Comparison of ENCODE assay signal across 8 cellular contexts in the genomic region with DNA sequence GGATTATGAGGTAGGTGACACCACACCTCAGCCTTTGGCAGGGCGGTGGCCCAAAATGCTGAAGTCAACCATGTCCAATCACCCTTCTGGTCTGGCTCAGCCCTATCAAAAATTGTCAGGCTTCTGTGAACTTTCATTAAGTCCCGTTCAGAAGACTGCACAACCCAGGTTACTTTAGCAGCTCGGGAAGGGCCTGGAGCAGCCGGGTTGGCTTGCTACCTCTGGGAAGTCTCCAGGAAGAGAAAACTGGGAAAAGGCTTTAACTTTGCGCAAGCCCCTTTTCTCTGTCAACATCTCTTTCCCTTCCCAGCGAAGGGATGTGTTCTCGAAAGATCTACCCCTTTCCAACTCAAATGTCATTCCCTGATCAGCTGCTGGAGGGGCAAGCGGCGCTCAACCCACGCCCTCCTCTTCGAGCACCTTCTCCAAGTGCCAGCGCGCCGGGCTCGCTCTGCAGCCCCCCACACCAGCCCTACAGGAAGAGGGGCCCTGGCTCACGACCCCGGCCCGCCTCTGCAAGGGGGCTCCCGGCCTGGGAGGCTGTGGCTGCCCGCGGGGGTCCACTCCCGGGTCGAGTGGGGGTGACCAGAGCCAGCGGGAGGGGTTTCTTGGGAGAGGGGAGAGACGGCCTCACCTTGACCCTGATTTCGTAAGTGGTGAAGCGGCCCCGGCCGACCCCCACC. TPM values are rescaled to one million over a fixed set of nuclear protein-coding genes. Genes with fewer than 3 reads are reported as not detected.
A peak's percentile ranks its signal among the peaks of the same experiment; 100 is the strongest.
DNase-seq lines count a peak whose midpoint lies in the region; ATAC-seq, FAIRE-seq and TF ChIP-seq lines count a peak whose summit lies in the region.

No MANE protein-coding gene starts in this region.

- H3K4ac ChIP-seq in H1 (replicated peaks; ENCODE audit: insufficient read length, low read depth, low read length): no peak overlapping the region

- H3K18ac ChIP-seq in H1 (ENCODE audit: extremely low read depth, low read length): no peak overlapping the region

- no peak for TF ChIP-seq CTCF in GM23338 (conservative IDR thresholded peaks at IDR 0.05; ENCODE audit: low read depth in 2 of 2)
- TF ChIP-seq CTCF in activated B cell treated with CpG ODN at 0.5 μM for 24 hours (IDR thresholded peaks at IDR 0.05): no peak
- TF ChIP-seq CTCF in H1 (IDR thresholded peaks at IDR 0.05; ENCODE audit: control extremely low read depth in 1 of 3, insufficient read depth in 1 of 3, low read depth in 1 of 3, low read length in 3 of 3): no peak
- TF ChIP-seq CTCF in stomach (IDR thresholded peaks at IDR 0.05): no peak

- H2BK120ac ChIP-seq in H1 (replicated peaks; ENCODE audit: low read depth, low read length): no peak overlapping the region

- intact Hi-C loops in activated B cell treated with CpG ODN at 0.5 μM for 24 hours (cut with micrococcal nuclease): loop anchor here (2.0 to 10.0 kb wide), 6 partner anchors 13 to 605 kb away; partner anchors contain the start of gene ARMC2
- intact Hi-C loops in stomach (cut with DNase I; ENCODE audit: low total_unique reads): loop anchor here (5.0 kb wide), 1 partner anchor 143 kb away; no protein-coding TSS in a partner anchor

- 6% methylated on average over 27 of the region's 29 CpGs; no CpG with 5 or more reads in 1 of the 2 experiments for WGBS in H1 (ENCODE audit: extremely low coverage in 1 of 2, insufficient coverage in 1 of 2, insufficient read length in 1 of 2, insufficient replicate concordance in 2 of 2, low coverage in 1 of 2, low lambda C conversion rate in 2 of 2, missing lambda C conversion rate in 1 of 2), 2 experiments
- 0 to 1% (median 1%) methylated on average over 24 to 29 of the region's 29 CpGs for WGBS in stomach, 5 donors

- no peak for FAIRE-seq in H1 (lab: Jason Lieb, UNC)

- H3K79me2 ChIP-seq in GM23338 (replicated peaks; ENCODE audit: insufficient read depth) (peaks cover 47% of the 10 kb centered on the region), H1 (ENCODE audit: control insufficient read depth in 1 of 2, insufficient read depth in 2 of 2, low read length in 2 of 2) (peaks cover 0 to 16% of the 10 kb centered on the region in 2 experiments; a peak in 2 of 4 replicates)

- H4K5ac ChIP-seq in H1 (ENCODE audit: insufficient read length, low read depth, low read length): no peak overlapping the region

- no peak overlapping the region for H2BK15ac ChIP-seq in H1 (ENCODE audit: low read length)

- H3K14ac ChIP-seq in H1 (ENCODE audit: insufficient read length): no peak overlapping the region

- H3K27ac Mint-ChIP-seq in GM23338 (no peak overlapping the region), activated B cell treated with CpG ODN at 0.5 μM for 24 hours (peak overlapping the region; percentile 98)

- H3K36me3 ChIP-seq in GM23338 (ENCODE audit: insufficient read depth): no peaks in the 10 kb centered on the region
- no peaks in the 10 kb centered on the region for H3K36me3 ChIP-seq in H1 (ENCODE audit: control insufficient read depth in 2 of 4, insufficient read depth in 4 of 4, low read length in 3 of 4)
- H3K36me3 ChIP-seq in stomach: peaks cover 0 to 12% (median 4%) of the 10 kb centered on the region in 4 donors

- TF ChIP-seq POLR2A in H1 (IDR thresholded peaks at IDR 0.05; ENCODE audit: control extremely low read depth in 1 of 2, low read depth in 2 of 2, low read length in 2 of 2) (no peak), stomach (IDR thresholded peaks at IDR 0.05) (no peak)

- H3F3A ChIP-seq in GM23338 (replicated peaks; ENCODE audit: low read depth): peaks cover 2% of the 10 kb centered on the region; the same call in 1 of the 2 replicates

- peak overlapping the region; percentile 33 for H3K56ac ChIP-seq in H1 (replicated peaks; ENCODE audit: insufficient read length, low read depth, low read length)

- H3K27me3 Mint-ChIP-seq in GM23338 (ENCODE audit: insufficient read depth, low read depth, poor library complexity) (no peaks in the 10 kb centered on the region), activated B cell treated with CpG ODN at 0.5 μM for 24 hours (no peaks in the 10 kb centered on the region)

- H2BK12ac ChIP-seq in H1 (ENCODE audit: low read depth, low read length): no peak overlapping the region

- H3K9me2 ChIP-seq in GM23338 (ENCODE audit: insufficient read depth): no peaks in the 10 kb centered on the region

- no peak overlapping the region for H4K8ac ChIP-seq in H1 (ENCODE audit: extremely low read depth, insufficient read depth, low read length)

- ATAC-seq in GM23338 (peak; percentile 47), activated B cell treated with CpG ODN at 0.5 μM for 24 hours (ENCODE audit: low read depth) (peak; percentile 15)

- H3K9me3 ChIP-seq in H1 (ENCODE audit: insufficient read depth in 2 of 2, low read depth in 1 of 2, low read length in 1 of 2): no peaks in the 10 kb centered on the region
- no peaks in the 10 kb centered on the region for H3K9me3 ChIP-seq in stomach

- no peak overlapping the region for H2AK5ac ChIP-seq in H1 (ENCODE audit: low read depth, low read length)

- peaks cover 8% of the 10 kb centered on the region for H3K23me2 ChIP-seq in H1 (ENCODE audit: low read depth, low read length)

- H2BK20ac ChIP-seq in H1 (ENCODE audit: low read length): no peak overlapping the region

- H3K4me3 ChIP-seq in GM23338: peak overlapping the region; percentile 98
- H3K4me3 ChIP-seq in H1 (ENCODE audit: extremely low read depth in 1 of 4, insufficient read depth in 2 of 4, low read depth in 3 of 4, low read length in 4 of 4): peak overlapping the region; percentile 60 to 81 (median 72)
- H3K4me3 ChIP-seq in stomach: peak overlapping the region; percentile 80 to 95 (median 90)

- H3K79me1 ChIP-seq in H1 (ENCODE audit: low read depth, low read length): no peaks in the 10 kb centered on the region

- H3K9ac ChIP-seq in H1 (replicated peaks in 1 of 4; ENCODE audit: extremely low read depth in 1 of 4, low read depth in 3 of 4, low read length in 3 of 4): peak overlapping the region; percentile 39 to 76 (median 67)

- H4K91ac ChIP-seq in H1 (replicated peaks; ENCODE audit: insufficient read length, low read length): no peak overlapping the region

- no peak for TF ChIP-seq RAD21 in H1 (IDR thresholded peaks at IDR 0.05 in 1 of 2, conservative IDR thresholded peaks at IDR 0.05 in 1 of 2; ENCODE audit: low read depth in 2 of 2, low read length in 2 of 2)

- TF ChIP-seq EP300 in H1 (IDR thresholded peaks at IDR 0.05; ENCODE audit: borderline replicate concordance in 1 of 2, low read depth in 2 of 2, low read length in 2 of 2): no peak
- no peak for TF ChIP-seq EP300 in stomach (IDR thresholded peaks at IDR 0.05)

- H3K4me1 ChIP-seq in GM23338 (ENCODE audit: insufficient read depth) (peaks cover 10% of the 10 kb centered on the region), H1 (replicated peaks in 1 of 4; ENCODE audit: control insufficient read depth in 3 of 4, insufficient read depth in 4 of 4, low read length in 3 of 4) (peaks cover 0 to 3% (median 1%) of the 10 kb centered on the region in 4 experiments; a peak in 3 of 7 replicates), stomach (peaks cover 11 to 52% (median 37%) of the 10 kb centered on the region in 4 donors)

- H3K27ac ChIP-seq in GM23338 (ENCODE audit: low read depth): peak overlapping the region; percentile 80
- no peak overlapping the region; the same call in 1 of the 2 replicates for H3K27ac ChIP-seq in H1 (ENCODE audit: low read depth, low read length)
- H3K27ac ChIP-seq in stomach: peak overlapping the region; percentile 74 to 99 (median 95)

- H3K9me3 Mint-ChIP-seq in GM23338 (no peaks in the 10 kb centered on the region), activated B cell treated with CpG ODN at 0.5 μM for 24 hours (no peaks in the 10 kb centered on the region)

- CTCF ChIA-PET in activated B cell treated with CpG ODN at 0.5 μM for 24 hours (lab: Charles Lee) (interaction anchor here (1.2 to 2.1 kb wide), 4 partner anchors 34 to 232 kb away, joined by 3 to 16 read pairs (median 6); partner anchors contain the start of gene AFG1L), H1 (lab: Charles Lee; ENCODE audit: partially characterized antibody) (interaction anchor here (0.8 to 1.0 kb wide), 4 partner anchors 9 to 28 kb away, joined by 3 to 7 read pairs (median 3); no protein-coding TSS in a partner anchor)

- DNase-seq in GM04503 (ENCODE audit: low read depth): peak; percentile 6
- peak; percentile 69 for DNase-seq in GM23338 (ENCODE audit: low spot score)
- peak; percentile 57 for DNase-seq in M059J (ENCODE audit: low read depth)
- peak; percentile 35 for DNase-seq in activated B cell treated with CpG ODN at 0.5 μM for 24 hours
- peak in 1 of 2 experiments; percentile 81 for DNase-seq in H1 (ENCODE audit: low read depth in 1 of 2, low spot score in 2 of 2)
- peak; percentile 88 for DNase-seq in medulla oblongata (ENCODE audit: extremely low spot score)
- peak; percentile 33 for DNase-seq in stomach
- DNase-seq in NCI-H1930 (lab: John Stamatoyannopoulos, UW): no peak

- H2AFZ ChIP-seq in GM23338: peak overlapping the region; percentile 98
- H2AFZ ChIP-seq in H1 (ENCODE audit: low read length): no peak overlapping the region

- H2BK5ac ChIP-seq in H1 (ENCODE audit: low read depth, low read length): peak overlapping the region; percentile 60

- peak overlapping the region; percentile 85 for H3K4me3 Mint-ChIP-seq in GM23338
- peak overlapping the region; percentile 93 for H3K4me3 Mint-ChIP-seq in activated B cell treated with CpG ODN at 0.5 μM for 24 hours

- H4K20me1 ChIP-seq in GM23338 (replicated peaks; ENCODE audit: insufficient read depth) (0 out of 2 replicates have a peak, but pooled peaks cover 7% of the 10 kb centered on the region), H1 (replicated peaks in 1 of 2; ENCODE audit: control insufficient read depth in 1 of 2, insufficient read depth in 2 of 2, low read length in 2 of 2) (no peaks in the 10 kb centered on the region)

- H3K27me3 ChIP-seq in GM23338 (ENCODE audit: insufficient read depth): no peaks in the 10 kb centered on the region
- H3K27me3 ChIP-seq in H1 (replicated peaks in 1 of 4; ENCODE audit: control insufficient read depth in 3 of 4, extremely low read depth in 1 of 4, insufficient read depth in 3 of 4, low read length in 3 of 4): no peaks in the 10 kb centered on the region
- no peaks in the 10 kb centered on the region for H3K27me3 ChIP-seq in stomach

- H3K4me1 Mint-ChIP-seq in GM23338 (no peaks in the 10 kb centered on the region; the same call in 2 of the 3 replicates), activated B cell treated with CpG ODN at 0.5 μM for 24 hours (peaks cover 48% of the 10 kb centered on the region)

- H3K4me2 ChIP-seq in GM23338 (peak overlapping the region; percentile 85), H1 (ENCODE audit: insufficient read depth in 1 of 2, low read depth in 2 of 2, low read length in 2 of 2) (peak overlapping the region; percentile 75 to 90)

- H3K36me3 Mint-ChIP-seq in GM23338 (ENCODE audit: low read depth): no peaks in the 10 kb centered on the region
- H3K36me3 Mint-ChIP-seq in activated B cell treated with CpG ODN at 0.5 μM for 24 hours (ENCODE audit: low read depth): peaks cover 25% of the 10 kb centered on the region

- POLR2A ChIA-PET in activated B cell treated with CpG ODN at 0.5 μM for 24 hours (lab: Charles Lee): interaction anchor here (0.6 to 4.2 kb wide), 21 partner anchors 9 to 1935 kb away, joined by 3 to 102 read pairs (median 5); partner anchors contain the start of genes AFG1L, ATG5, CEP57L1 and PDSS2
- POLR2A ChIA-PET in H1 (lab: Charles Lee; ENCODE audit: partially characterized antibody): interaction anchor here (0.9 to 2.7 kb wide), 8 partner anchors 8 to 186 kb away, joined by 3 to 19 read pairs (median 4); partner anchors contain the start of gene AFG1L

- H3K23ac ChIP-seq in H1 (ENCODE audit: insufficient read length): no peak overlapping the region

RNA-seq across cellular contexts. Expression of gene SNX3, which starts 0.6 kb away (rescaled TPM):
- total RNA-seq in GM23338 (2014; rRNA removed; shearing (Covaris generic)): 79.3 and 87.2 TPM in 2 replicates
- 123 and 125 TPM in 2 replicates for polyA plus RNA-seq in GM23338 (2016; fragmentation: Nextera tagmentation; extraction: Ambion mirVana)
- total RNA-seq in M059J (2014; rRNA removed; shearing (Covaris generic)): 358 and 371 TPM in 2 replicates
- 121 and 133 TPM in 2 replicates for total RNA-seq in activated B cell treated with CpG ODN at 0.5 μM for 24 hours
- total RNA-seq in H1 (2021; fragmentation: NEBNext Ultra II Directional; extraction: Animal tissue kit (Norgen Biotek cat#: 25700)): 72.5 and 72.7 TPM in 2 replicates
- polyA plus RNA-seq in H1 (2011; rRNA removed): 97.0 and 150 TPM in 2 replicates
- 98.9 TPM for polyA plus RNA-seq in H1 (2011; cell fraction: cytosol; rRNA removed)
- 13.1 TPM for polyA plus RNA-seq in H1 (2011; cell fraction: nucleus; rRNA removed)
- 39.4 to 83.4 TPM (median 45.0 TPM) in 4 replicates for polyA plus RNA-seq in H1 (2012, experiment 1 of 2)
- polyA plus RNA-seq in H1 (2012, experiment 2 of 2): 64.3 TPM
- 80.3 TPM for polyA plus RNA-seq in H1 (2013, experiment 1 of 2)
- 80.8 TPM for polyA plus RNA-seq in H1 (2013, experiment 2 of 2)
- 23.6 and 40.3 TPM in 2 replicates for polyA minus RNA-seq in H1 (2011; rRNA and poly(A)+ RNA removed)
- 25.8 TPM for polyA minus RNA-seq in H1 (2011; cell fraction: cytosol; rRNA and poly(A)+ RNA removed)
- polyA minus RNA-seq in H1 (2011; cell fraction: nucleus; rRNA and poly(A)+ RNA removed): 17.2 TPM
- total RNA-seq in stomach: 100 to 1,000 TPM in 2 of 5 donors, 10 to 100 TPM in 3; 46.1 to 166 (median 86.4) TPM
- polyA plus RNA-seq in stomach: 100 to 1,000 TPM; 169 to 199 (median 196) TPM

RNA-seq across cellular contexts. Expression of gene AFG1L, which starts 34.6 kb away (rescaled TPM):
- 4.1 and 4.3 TPM in 2 replicates for total RNA-seq in GM23338 (2014; rRNA removed; shearing (Covaris generic))
- polyA plus RNA-seq in GM23338 (2016; fragmentation: Nextera tagmentation; extraction: Ambion mirVana) (5.4 and 8.7 TPM in 2 replicates), H1 (2011; rRNA removed) (0.98 and 1.2 TPM in 2 replicates), stomach (1 to 10 TPM; 2.1 to 3.2 (median 2.4) TPM)
- total RNA-seq in M059J (2014; rRNA removed; shearing (Covaris generic)): 8.9 and 12.4 TPM in 2 replicates
- total RNA-seq in activated B cell treated with CpG ODN at 0.5 μM for 24 hours (7.5 and 10.3 TPM in 2 replicates), stomach (10 to 100 TPM in 1 of 5 donors, 1 to 10 TPM in 2, under 1 TPM in 1, not detected in 1; 0.45 to 18.5 (median 6.4) TPM)
- total RNA-seq in H1 (2021; fragmentation: NEBNext Ultra II Directional; extraction: Animal tissue kit (Norgen Biotek cat#: 25700)): 5.7 and 7.8 TPM in 2 replicates
- polyA plus RNA-seq in H1 (2011; cell fraction: cytosol; rRNA removed): 1.2 TPM
- polyA plus RNA-seq in H1 (2011; cell fraction: nucleus; rRNA removed): 4.1 TPM
- polyA plus RNA-seq in H1 (2012, experiment 1 of 2): 2.1 to 4.4 TPM (median 3.1 TPM) in 4 replicates
- 0.33 TPM for polyA plus RNA-seq in H1 (2012, experiment 2 of 2)
- polyA plus RNA-seq in H1 (2013, experiment 1 of 2): 1.9 TPM
- 2.0 TPM for polyA plus RNA-seq in H1 (2013, experiment 2 of 2)
- polyA minus RNA-seq in H1 (2011; rRNA and poly(A)+ RNA removed): 5.5 and 6.1 TPM in 2 replicates
- polyA minus RNA-seq in H1 (2011; cell fraction: cytosol; rRNA and poly(A)+ RNA removed): 7.9 TPM
- 14.0 TPM for polyA minus RNA-seq in H1 (2011; cell fraction: nucleus; rRNA and poly(A)+ RNA removed)

Comparison
In these comparisons a context has a peak if more than half of its experiments do, and no peak if none do; other contexts are left out.
1. DNase-seq: peak in GM04503 (single experiment), GM23338 (single experiment), M059J (single experiment), activated B cell treated with CpG ODN at 0.5 μM for 24 hours (single experiment), medulla oblongata (single experiment) and stomach (single experiment); none in NCI-H1930 (0 of 2).
2. Peak in every context shown above with its lines, with median percentiles within 50 percentile points of each other: H3K4me3 ChIP-seq.